ENCODE assay signal across 10 cellular contexts in genomic region chr19:2240881-2241760, GRCh38. TPM values are rescaled to one million over a fixed set of nuclear protein-coding genes. Genes with fewer than 3 reads are reported as not detected.
DNase-seq lines count a peak whose midpoint lies in the region; ATAC-seq and TF ChIP-seq lines count a peak whose summit lies in the region.
"Had no signal": no experiment of that assay in that cellular context is flagged by ENCODE, and none has a peak within 500 bp of the region (broad histone marks: within the 10 kb centered on the region; RNA-seq: fewer than 3 reads in every experiment).

No MANE protein-coding gene starts in this region.

- CTCF ChIA-PET in activated CD4-positive, alpha-beta memory T cell treated with anti-CD3 and anti-CD28 coated beads for 36 hours (lab: Charles Lee), result interaction anchor here (0.6 to 7.8 kb wide), 7 partner anchors 11 to 370 kb away, joined by 3 to 58 read pairs (median 5); no protein-coding TSS in a partner anchor

- peak overlapping the region; percentile 88; the same call in 1 of the 2 replicates for H3K4me2 ChIP-seq in DOHH2 (ENCODE audit: low read length)

- H3K4me3 ChIP-seq in DOHH2 (ENCODE audit: low read length), result no peak overlapping the region; the same call in 1 of the 2 replicates
- H3K4me3 ChIP-seq in fibroblast of mammary gland (ENCODE audit: control insufficient read depth, low read depth, low read length), result peak overlapping the region; percentile 45

- peaks cover 38% of the 10 kb centered on the region for H3K4me1 ChIP-seq in DOHH2 (ENCODE audit: control insufficient read depth, low read length)

- H3K27me3 Mint-ChIP-seq in activated CD4-positive, alpha-beta memory T cell treated with anti-CD3 and anti-CD28 coated beads for 36 hours, result peaks cover 4% of the 10 kb centered on the region

- peak overlapping the region; percentile 39 for H3K27ac Mint-ChIP-seq in activated CD4-positive, alpha-beta memory T cell treated with anti-CD3 and anti-CD28 coated beads for 36 hours

- H3K79me2 ChIP-seq in DOHH2 (ENCODE audit: control insufficient read depth, low read length), result peaks cover 82% of the 10 kb centered on the region

- no peaks in the 10 kb centered on the region for H3K9me2 ChIP-seq in DOHH2 (replicated peaks; ENCODE audit: control insufficient read depth, low read length)

- H3K9me3 Mint-ChIP-seq in activated CD4-positive, alpha-beta memory T cell treated with anti-CD3 and anti-CD28 coated beads for 36 hours, result no peaks in the 10 kb centered on the region

- DNase-seq in activated CD4-positive, alpha-beta memory T cell treated with anti-CD3 and anti-CD28 coated beads for 36 hours, result no peak
- DNase-seq in fibroblast of mammary gland (ENCODE audit: low read depth) (no peak), putamen (ENCODE audit: low spot score) (peak; percentile 59), G401 (ENCODE audit: low spot score) (no peak), pons (ENCODE audit: low spot score) (no peak), NCI-H2196 (lab: John Stamatoyannopoulos, UW; ENCODE audit: unreplicated experiment) (no peak)
- DNase-seq: NCI-H1092 had no signal

- in situ Hi-C loops in G401 (cut with HindIII; ENCODE audit: low sequenced_read_pairs), result no loop called here

- peaks cover 64% of the 10 kb centered on the region for H3K36me3 Mint-ChIP-seq in activated CD4-positive, alpha-beta memory T cell treated with anti-CD3 and anti-CD28 coated beads for 36 hours

- no peak for ATAC-seq in HG03342 (IDR thresholded peaks at IDR 0.05; ENCODE audit: unreplicated experiment)

- no peak for TF ChIP-seq CTCF in DOHH2 (IDR thresholded peaks at IDR 0.05; ENCODE audit: low read depth, low read length, poor library complexity, severe bottlenecking)
- TF ChIP-seq CTCF in fibroblast of mammary gland (conservative IDR thresholded peaks at IDR 0.05; ENCODE audit: control insufficient read depth, insufficient read depth, low read depth, low read length), result no peak

- intact Hi-C loops in activated CD4-positive, alpha-beta memory T cell treated with anti-CD3 and anti-CD28 coated beads for 36 hours (cut with micrococcal nuclease), result no loop called here

- H3K4me1 Mint-ChIP-seq in activated CD4-positive, alpha-beta memory T cell treated with anti-CD3 and anti-CD28 coated beads for 36 hours (ENCODE audit: low read depth), result peaks cover 50% of the 10 kb centered on the region

- POLR2A ChIA-PET in activated CD4-positive, alpha-beta memory T cell treated with anti-CD3 and anti-CD28 coated beads for 36 hours (lab: Charles Lee), result interaction anchor here (1.2 to 2.3 kb wide), 4 partner anchors 19 to 89 kb away, joined by 3 to 10 read pairs (median 4); partner anchors contain the start of gene AP3D1

- no peaks in the 10 kb centered on the region for H3K9me3 ChIP-seq in DOHH2 (ENCODE audit: control insufficient read depth, insufficient read depth, low read length)

- H3K27me3 ChIP-seq in DOHH2 (ENCODE audit: control insufficient read depth, low read length), result no peaks in the 10 kb centered on the region

- H3K4me3 Mint-ChIP-seq in activated CD4-positive, alpha-beta memory T cell treated with anti-CD3 and anti-CD28 coated beads for 36 hours, result peak overlapping the region; percentile 97

- H4K20me1 ChIP-seq in DOHH2 (ENCODE audit: control insufficient read depth, insufficient read depth, low read depth, low read length), result peaks cover 44% of the 10 kb centered on the region

- no peak overlapping the region for H3K27ac ChIP-seq in DOHH2 (ENCODE audit: low read depth, low read length)

- peaks cover 94% of the 10 kb centered on the region for H3K36me3 ChIP-seq in DOHH2 (ENCODE audit: control insufficient read depth, low read length)

- H3F3A ChIP-seq in DOHH2 (ENCODE audit: control insufficient read depth, insufficient read depth), result no peaks in the 10 kb centered on the region

RNA-seq across cellular contexts. Expression of gene SF3A2, which starts 4.5 kb away (rescaled TPM):
- 100 to 1,000 TPM; 123 to 134 TPM for total RNA-seq in activated CD4-positive, alpha-beta memory T cell treated with anti-CD3 and anti-CD28 coated beads for 36 hours
- total RNA-seq in G401 (2014; rRNA removed; shearing (Covaris generic)), result 21.9 and 33.0 TPM in 2 replicates

RNA-seq across cellular contexts. Expression of gene PLEKHJ1, which starts 5.0 kb away (rescaled TPM):
- total RNA-seq in activated CD4-positive, alpha-beta memory T cell treated with anti-CD3 and anti-CD28 coated beads for 36 hours, result 10 to 100 TPM; 60.8 to 64.0 TPM
- 172 and 182 TPM in 2 replicates for total RNA-seq in G401 (2014; rRNA removed; shearing (Covaris generic))

RNA-seq across cellular contexts. Expression of gene AMH, which starts 8.0 kb away (rescaled TPM):
- 1 to 10 TPM; 2.8 to 3.4 TPM for total RNA-seq in activated CD4-positive, alpha-beta memory T cell treated with anti-CD3 and anti-CD28 coated beads for 36 hours
- total RNA-seq in G401 (2014; rRNA removed; shearing (Covaris generic)), result 2.6 and 4.6 TPM in 2 replicates

RNA-seq across cellular contexts. Expression of gene JSRP1, which starts 15.1 kb away (rescaled TPM):
- total RNA-seq in activated CD4-positive, alpha-beta memory T cell treated with anti-CD3 and anti-CD28 coated beads for 36 hours, result 1 to 10 TPM in 1 of 2 experiments, under 1 TPM in 1; 0.56 to 1.2 TPM
- 2.5 TPM in 1 of 2 replicates, not detected in the other for total RNA-seq in G401 (2014; rRNA removed; shearing (Covaris generic))
- total RNA-seq: smooth muscle cell had no signal

RNA-seq across cellular contexts. Expression of gene PEAK3, which starts 40.9 kb away (rescaled TPM):
- total RNA-seq in activated CD4-positive, alpha-beta memory T cell treated with anti-CD3 and anti-CD28 coated beads for 36 hours, result not detected
- total RNA-seq in G401 (2014; rRNA removed; shearing (Covaris generic)), result not detected in 2 replicates
- total RNA-seq: smooth muscle cell had no signal
